In the genomic region with DNA sequence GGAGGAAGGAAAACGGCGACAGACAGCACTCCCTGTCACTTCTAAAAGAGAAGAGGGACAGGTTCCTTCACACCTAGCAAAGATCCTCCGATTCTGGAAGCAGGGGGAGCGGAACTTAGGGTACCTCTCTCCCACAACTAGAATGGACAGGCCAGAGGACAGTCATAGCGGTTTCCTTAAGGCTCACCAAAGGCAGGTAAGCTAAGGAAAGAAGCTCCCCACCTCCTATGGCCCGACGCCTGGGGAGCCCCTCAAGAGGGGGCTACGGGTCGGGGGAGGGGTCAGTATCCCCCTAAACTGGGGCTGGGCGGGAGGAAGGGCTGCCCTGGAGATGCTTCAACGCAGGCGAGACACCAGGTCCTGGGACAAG, we compare ENCODE assay signal across 8 cellular contexts. TPM values are rescaled to one million over a fixed set of nuclear protein-coding genes. Genes with fewer than 3 reads are reported as not detected.
DNase-seq lines count a peak whose midpoint lies in the region; ATAC-seq and TF ChIP-seq lines count a peak whose summit lies in the region.

No MANE protein-coding gene starts in this region.

- no peaks in the 10 kb centered on the region for H3K27me3 ChIP-seq in CD8-positive, alpha-beta T cell (ENCODE audit: insufficient read depth, low read length)
- H3K27me3 ChIP-seq in Karpas-422 (ENCODE audit: low read length): no peaks in the 10 kb centered on the region
- H3K27me3 ChIP-seq in effector memory CD4-positive, alpha-beta T cell (replicated peaks; ENCODE audit: control insufficient read depth, insufficient read depth, low read length, poor library complexity, severe bottlenecking): no peaks in the 10 kb centered on the region

- TF ChIP-seq CTCF in CD8-positive, alpha-beta T cell (IDR thresholded peaks at IDR 0.05): no peak
- TF ChIP-seq CTCF in neural crest cell (conservative IDR thresholded peaks at IDR 0.05): no peak

- DNase-seq in CD8-positive, alpha-beta T cell: no peak
- DNase-seq in Karpas-422 (no peak), neural crest cell (ENCODE audit: low read depth, low spot score) (no peak), D341Med (ENCODE audit: low spot score) (no peak), NCI-H2029 (lab: John Stamatoyannopoulos, UW) (no peak), SK-N-DZ (ENCODE audit: low spot score) (no peak)
- no peak for DNase-seq in effector memory CD4-positive, alpha-beta T cell

- H3K79me2 ChIP-seq in Karpas-422 (ENCODE audit: low read length): peaks cover 51% of the 10 kb centered on the region

- H4K20me1 ChIP-seq in Karpas-422 (ENCODE audit: insufficient read depth, low read depth, low read length): peaks cover 22% of the 10 kb centered on the region; the same call in 1 of the 2 replicates

- H3K4me1 ChIP-seq in CD8-positive, alpha-beta T cell (ENCODE audit: insufficient read depth, low read length): peaks cover 24% of the 10 kb centered on the region
- H3K4me1 ChIP-seq in Karpas-422 (ENCODE audit: low read length): peaks cover 23% of the 10 kb centered on the region
- peaks cover 11% of the 10 kb centered on the region for H3K4me1 ChIP-seq in effector memory CD4-positive, alpha-beta T cell (ENCODE audit: control insufficient read depth, insufficient read depth, low read length, poor library complexity, severe bottlenecking)

- peak overlapping the region; percentile 94 for H3K4me3 ChIP-seq in CD8-positive, alpha-beta T cell (ENCODE audit: low read depth, low read length)
- peak overlapping the region; percentile 89 for H3K4me3 ChIP-seq in Karpas-422 (ENCODE audit: low read length)
- H3K4me3 ChIP-seq in effector memory CD4-positive, alpha-beta T cell (ENCODE audit: insufficient read depth, low read depth, low read length, poor library complexity, severe bottlenecking): peak overlapping the region; percentile 96

- H3K9me2 ChIP-seq in Karpas-422 (replicated peaks; ENCODE audit: insufficient read depth, low read length): no peaks in the 10 kb centered on the region

- H3K4me2 ChIP-seq in Karpas-422 (ENCODE audit: low read depth, low read length, poor library complexity, severe bottlenecking): peak overlapping the region; percentile 97

- H3K36me3 Mint-ChIP-seq in CD8-positive, alpha-beta T cell: peaks cover 19% of the 10 kb centered on the region
- H3K36me3 Mint-ChIP-seq in neural crest cell (ENCODE audit: low read depth): no peaks in the 10 kb centered on the region

- H3K27me3 Mint-ChIP-seq in CD8-positive, alpha-beta T cell (ENCODE audit: low read depth): no peaks in the 10 kb centered on the region
- no peaks in the 10 kb centered on the region for H3K27me3 Mint-ChIP-seq in neural crest cell (ENCODE audit: low read depth)

- intact Hi-C loops in CD8-positive, alpha-beta T cell (cut with DNase I, micrococcal nuclease): loop anchor here (2.0 to 10.0 kb wide), 3 partner anchors 42 to 844 kb away; partner anchors contain the start of genes DHX58 (in 2 of the 2), KLHL11 (in 1 of the 2) and RPL27 (in 1 of the 2)

- H3K27ac Mint-ChIP-seq in CD8-positive, alpha-beta T cell: peak overlapping the region; percentile 95
- peak overlapping the region; percentile 66 for H3K27ac Mint-ChIP-seq in neural crest cell (ENCODE audit: unreplicated experiment)

- CTCF ChIA-PET in CD8-positive, alpha-beta T cell (lab: Charles Lee): interaction anchor here (0.6 to 1.5 kb wide), 4 partner anchors 36 to 1887 kb away, joined by 3 to 6 read pairs (median 4); partner anchors contain the start of gene NKIRAS2

- H3K4me3 Mint-ChIP-seq in CD8-positive, alpha-beta T cell: peak overlapping the region; percentile 98
- peak overlapping the region; percentile 91 for H3K4me3 Mint-ChIP-seq in neural crest cell

- H3K27ac ChIP-seq in CD8-positive, alpha-beta T cell (ENCODE audit: low read depth, low read length): peak overlapping the region; percentile 78
- peak overlapping the region; percentile 33; the same call in 1 of the 2 replicates for H3K27ac ChIP-seq in Karpas-422 (ENCODE audit: low read length)
- peak overlapping the region; percentile 89 for H3K27ac ChIP-seq in effector memory CD4-positive, alpha-beta T cell (ENCODE audit: insufficient read depth, low read length, poor library complexity, severe bottlenecking)

- POLR2A ChIA-PET in CD8-positive, alpha-beta T cell (lab: Charles Lee): interaction anchor here (1.4 kb wide), 1 partner anchor 43 kb away, joined by 3 read pairs; no protein-coding TSS in a partner anchor

- H3K9me3 Mint-ChIP-seq in CD8-positive, alpha-beta T cell: no peaks in the 10 kb centered on the region
- no peaks in the 10 kb centered on the region for H3K9me3 Mint-ChIP-seq in neural crest cell

- H3K9me3 ChIP-seq in CD8-positive, alpha-beta T cell (ENCODE audit: low read length): no peaks in the 10 kb centered on the region
- no peaks in the 10 kb centered on the region for H3K9me3 ChIP-seq in Karpas-422 (ENCODE audit: low read length)
- H3K9me3 ChIP-seq in effector memory CD4-positive, alpha-beta T cell (ENCODE audit: control insufficient read depth, low read length): no peaks in the 10 kb centered on the region

- no peak for ATAC-seq in CD8-positive, alpha-beta T cell
- no peak for ATAC-seq in activated CD4-positive, CD25-positive, alpha-beta regulatory T cell treated with anti-CD3 and anti-CD28 coated beads, Interleukin-2, amount 50 U/mL, for 24 hours

- peaks cover 37% of the 10 kb centered on the region for H3K4me1 Mint-ChIP-seq in CD8-positive, alpha-beta T cell (ENCODE audit: low read depth)
- H3K4me1 Mint-ChIP-seq in neural crest cell: peaks cover 39% of the 10 kb centered on the region

- no peaks in the 10 kb centered on the region for H3K36me3 ChIP-seq in CD8-positive, alpha-beta T cell (ENCODE audit: insufficient read depth, low read length)
- H3K36me3 ChIP-seq in Karpas-422 (ENCODE audit: insufficient read depth, low read length): no peaks in the 10 kb centered on the region; the same call in 1 of the 2 replicates
- no peaks in the 10 kb centered on the region for H3K36me3 ChIP-seq in effector memory CD4-positive, alpha-beta T cell (ENCODE audit: control insufficient read depth, insufficient read depth, low read length)

- H2AFZ ChIP-seq in Karpas-422 (ENCODE audit: low read length): no peak overlapping the region

- H3K9ac ChIP-seq in Karpas-422 (ENCODE audit: low read length): peak overlapping the region; percentile 93

RNA-seq across cellular contexts. Expression of gene RAB5C, which starts 0.3 kb away (rescaled TPM):
- 10 to 100 TPM; 79.3 to 86.7 TPM for total RNA-seq in CD8-positive, alpha-beta T cell
- 56.9 and 59.5 TPM in 2 replicates for total RNA-seq in Karpas-422 (2014; rRNA removed; shearing (Covaris generic); ENCODE audit: low replicate concordance)
- total RNA-seq in neural crest cell: 97.6 and 99.0 TPM in 2 replicates
- polyA plus RNA-seq in SK-N-DZ (2014; cell fraction: cytosol; rRNA removed): 88.1 and 90.3 TPM in 2 replicates
- polyA plus RNA-seq in SK-N-DZ (2014; cell fraction: nucleus; rRNA removed): 51.0 and 78.7 TPM in 2 replicates

RNA-seq across cellular contexts. Expression of gene KCNH4, which starts 26.4 kb away (rescaled TPM):
- under 1 TPM; 0.35 to 0.42 TPM for total RNA-seq in CD8-positive, alpha-beta T cell
- total RNA-seq in Karpas-422 (2014; rRNA removed; shearing (Covaris generic); ENCODE audit: low replicate concordance): 0.04 TPM in 1 of 2 replicates, not detected in the other
- total RNA-seq in neural crest cell: 0.05 and 0.14 TPM in 2 replicates
- polyA plus RNA-seq in SK-N-DZ (2014; cell fraction: cytosol; rRNA removed): 4.0 TPM in 2 replicates
- 8.6 and 10.0 TPM in 2 replicates for polyA plus RNA-seq in SK-N-DZ (2014; cell fraction: nucleus; rRNA removed)

RNA-seq across cellular contexts. Expression of gene HCRT, which starts 30.8 kb away (rescaled TPM):
- total RNA-seq in CD8-positive, alpha-beta T cell: not detected
- not detected in 2 replicates for total RNA-seq in Karpas-422 (2014; rRNA removed; shearing (Covaris generic); ENCODE audit: low replicate concordance)
- total RNA-seq in neural crest cell: 0.47 TPM in 1 of 2 replicates, not detected in the other
- 5.2 and 24.4 TPM in 2 replicates for polyA plus RNA-seq in SK-N-DZ (2014; cell fraction: cytosol; rRNA removed)
- 3.8 and 17.4 TPM in 2 replicates for polyA plus RNA-seq in SK-N-DZ (2014; cell fraction: nucleus; rRNA removed)

RNA-seq across cellular contexts. Expression of gene HSPB9, which starts 31.9 kb away (rescaled TPM):
- not detected for total RNA-seq in CD8-positive, alpha-beta T cell
- total RNA-seq in Karpas-422 (2014; rRNA removed; shearing (Covaris generic); ENCODE audit: low replicate concordance): 0.29 and 0.37 TPM in 2 replicates
- total RNA-seq in neural crest cell: 0.16 and 0.40 TPM in 2 replicates
- 0.72 and 2.0 TPM in 2 replicates for polyA plus RNA-seq in SK-N-DZ (2014; cell fraction: cytosol; rRNA removed)
- polyA plus RNA-seq in SK-N-DZ (2014; cell fraction: nucleus; rRNA removed): 1.3 and 3.3 TPM in 2 replicates

RNA-seq across cellular contexts. Expression of gene KAT2A, which starts 33.3 kb away (rescaled TPM):
- total RNA-seq in CD8-positive, alpha-beta T cell: 10 to 100 TPM; 39.3 to 42.5 TPM
- 26.7 and 34.6 TPM in 2 replicates for total RNA-seq in Karpas-422 (2014; rRNA removed; shearing (Covaris generic); ENCODE audit: low replicate concordance)
- 41.9 and 43.6 TPM in 2 replicates for total RNA-seq in neural crest cell
- polyA plus RNA-seq in SK-N-DZ (2014; cell fraction: cytosol; rRNA removed): 36.0 and 46.1 TPM in 2 replicates
- 477 and 734 TPM in 2 replicates for polyA plus RNA-seq in SK-N-DZ (2014; cell fraction: nucleus; rRNA removed)

Comparison
In these comparisons a context has a peak if more than half of its experiments do, and no peak if none do; other contexts are left out.
1. H3K27ac ChIP-seq: peak in every context shown above with its lines; median percentile 89 in effector memory CD4-positive, alpha-beta T cell; 78 in CD8-positive, alpha-beta T cell; 33 in Karpas-422.